In the genomic region with DNA sequence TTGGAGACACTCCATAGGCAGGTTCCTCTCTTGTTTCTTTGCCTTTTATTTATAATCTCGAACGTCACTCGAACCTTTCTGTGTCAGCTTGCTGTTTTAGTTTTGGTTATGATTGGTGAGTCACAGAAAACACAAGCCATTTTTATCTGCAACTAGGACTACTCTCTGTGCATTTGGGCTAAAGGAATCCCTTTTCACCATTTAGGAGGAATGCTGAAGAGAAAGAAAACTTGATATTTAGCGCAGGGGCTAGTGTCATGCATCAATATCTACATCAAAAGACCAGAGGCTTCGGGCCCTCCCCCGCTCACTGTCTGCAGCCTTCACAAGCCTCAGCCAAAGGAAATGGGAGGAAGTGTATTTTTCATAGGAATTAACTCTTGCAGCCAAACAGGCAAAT, we compare ENCODE assay signal across 9 cellular contexts.
DNase-seq lines count a peak whose midpoint lies in the region; ATAC-seq, FAIRE-seq and TF ChIP-seq lines count a peak whose summit lies in the region.
"Had no signal": no experiment of that assay in that cellular context is flagged by ENCODE, and none has a peak within 500 bp of the region (broad histone marks: within the 10 kb centered on the region; RNA-seq: fewer than 3 reads in every experiment).

No MANE protein-coding gene starts in this region.

- no peak overlapping the region for H4K8ac ChIP-seq in H1 (ENCODE audit: extremely low read depth, insufficient read depth, low read length)

- H2BK12ac ChIP-seq in H1 (ENCODE audit: low read depth, low read length) = peak overlapping the region; percentile 46; the same call in 1 of the 2 replicates

- H3K36me3 Mint-ChIP-seq in osteocyte (ENCODE audit: unreplicated experiment) = no peaks in the 10 kb centered on the region
- no peaks in the 10 kb centered on the region for H3K36me3 Mint-ChIP-seq in activated CD4-positive, alpha-beta memory T cell treated with anti-CD3 and anti-CD28 coated beads for 36 hours

- no peak overlapping the region; the same call in 1 of the 2 replicates for H3K18ac ChIP-seq in H1 (ENCODE audit: extremely low read depth, low read length)

- H3K4me1 ChIP-seq in H1 (replicated peaks in 1 of 4; ENCODE audit: control insufficient read depth in 3 of 4, insufficient read depth in 4 of 4, low read length in 3 of 4) = peaks cover 4 to 42% (median 16%) of the 10 kb centered on the region in 4 experiments; a peak in 6 of 7 replicates

- H2BK15ac ChIP-seq in H1 (ENCODE audit: low read length) = no peak overlapping the region

- H2AFZ ChIP-seq in H1 (ENCODE audit: low read length) = peak overlapping the region; percentile 10; the same call in 1 of the 2 replicates

- intact Hi-C loops in activated CD4-positive, alpha-beta memory T cell treated with anti-CD3 and anti-CD28 coated beads for 36 hours (cut with micrococcal nuclease) = loop anchor here (10.0 kb wide), 1 partner anchor 1683 kb away; no protein-coding TSS in a partner anchor

- no peak overlapping the region for H2BK120ac ChIP-seq in H1 (replicated peaks; ENCODE audit: low read depth, low read length)

- H4K5ac ChIP-seq in H1 (ENCODE audit: insufficient read length, low read depth, low read length) = no peak overlapping the region

- no peak overlapping the region for H2AK5ac ChIP-seq in H1 (ENCODE audit: low read depth, low read length)

- DNase-seq in NB4 (ENCODE audit: low read depth) = peak; percentile 21
- no peak for DNase-seq in H1 (ENCODE audit: low read depth in 1 of 2, low spot score in 2 of 2)
- DNase-seq in osteocyte (ENCODE audit: extremely low spot score, unreplicated experiment) = no peak
- no peak for DNase-seq in KG1 (lab: John Stamatoyannopoulos, UW)
- DNase-seq in DMS 273 (lab: John Stamatoyannopoulos, UW; ENCODE audit: unreplicated experiment) = no peak
- DNase-seq in activated CD4-positive, alpha-beta T cell treated with anti-CD3 and anti-CD28 coated beads, Interleukin-2, amount 50 U/mL, for 48 hours = no peak
- DNase-seq in activated CD4-positive, alpha-beta memory T cell treated with anti-CD3 and anti-CD28 coated beads for 36 hours = no peak
- DNase-seq: activated T-cell treated with anti-CD3 and anti-CD28 coated beads for 4 hours had no signal

- no peak overlapping the region for H3K56ac ChIP-seq in H1 (replicated peaks; ENCODE audit: insufficient read length, low read depth, low read length)

- H3K4me3 ChIP-seq in NB4 (ENCODE audit: low read depth, low read length) (no peak overlapping the region), H1 (ENCODE audit: extremely low read depth in 1 of 4, insufficient read depth in 2 of 4, low read depth in 3 of 4, low read length in 4 of 4) (no peak overlapping the region)

- CTCF ChIA-PET in H1 (lab: Charles Lee; ENCODE audit: partially characterized antibody) = interaction anchor here (0.8 to 3.6 kb wide), 11 partner anchors 10 to 558 kb away, joined by 3 to 16 read pairs (median 4); no protein-coding TSS in a partner anchor
- CTCF ChIA-PET in activated CD4-positive, alpha-beta memory T cell treated with anti-CD3 and anti-CD28 coated beads for 36 hours (lab: Charles Lee) = interaction anchor here (0.5 to 1.7 kb wide), 5 partner anchors 48 to 1716 kb away, joined by 3 to 7 read pairs (median 3); no protein-coding TSS in a partner anchor

- H3K14ac ChIP-seq in H1 (ENCODE audit: insufficient read length) = no peak overlapping the region

- peak; percentile 19 for ATAC-seq in GM21390 (IDR thresholded peaks at IDR 0.05; ENCODE audit: unreplicated experiment)

- no peaks in the 10 kb centered on the region for H3K9me3 ChIP-seq in H1 (ENCODE audit: insufficient read depth in 2 of 2, low read depth in 1 of 2, low read length in 1 of 2)

- H4K91ac ChIP-seq in H1 (replicated peaks; ENCODE audit: insufficient read length, low read length) = no peak overlapping the region

- H3K4me2 ChIP-seq in H1 (ENCODE audit: insufficient read depth in 1 of 2, low read depth in 2 of 2, low read length in 2 of 2) = 0 out of 4 replicates have a peak overlapping the region, but pooled peaks of 1 of the 2 experiments have one; percentile 7

- POLR2A ChIA-PET in H1 (lab: Charles Lee; ENCODE audit: partially characterized antibody) = no interaction called here
- POLR2A ChIA-PET in activated CD4-positive, alpha-beta memory T cell treated with anti-CD3 and anti-CD28 coated beads for 36 hours (lab: Charles Lee) = no interaction called here

- no peak overlapping the region for H2BK5ac ChIP-seq in H1 (ENCODE audit: low read depth, low read length)

- H3K4me3 Mint-ChIP-seq in osteocyte (ENCODE audit: unreplicated experiment) = peak overlapping the region; percentile 27
- H3K4me3 Mint-ChIP-seq in activated CD4-positive, alpha-beta memory T cell treated with anti-CD3 and anti-CD28 coated beads for 36 hours = no peak overlapping the region

- H3K4ac ChIP-seq in H1 (replicated peaks; ENCODE audit: insufficient read length, low read depth, low read length) = no peak overlapping the region

- H3K27ac Mint-ChIP-seq in osteocyte (ENCODE audit: unreplicated experiment) = peak overlapping the region; percentile 81
- no peak overlapping the region for H3K27ac Mint-ChIP-seq in activated CD4-positive, alpha-beta memory T cell treated with anti-CD3 and anti-CD28 coated beads for 36 hours

- no peaks in the 10 kb centered on the region for H3K23me2 ChIP-seq in H1 (ENCODE audit: low read depth, low read length)

- no peak overlapping the region for H3K9ac ChIP-seq in H1 (replicated peaks in 1 of 4; ENCODE audit: extremely low read depth in 1 of 4, low read depth in 3 of 4, low read length in 3 of 4)

- TF ChIP-seq CTCF in NB4 (IDR thresholded peaks at IDR 0.05; ENCODE audit: low read depth, low read length) (no peak), H1 (IDR thresholded peaks at IDR 0.05; ENCODE audit: control extremely low read depth in 1 of 3, insufficient read depth in 1 of 3, low read depth in 1 of 3, low read length in 3 of 3) (no peak), osteocyte (IDR thresholded peaks at IDR 0.05) (no peak)

- FAIRE-seq in H1 (lab: Jason Lieb, UNC) = no peak

- H2BK20ac ChIP-seq in H1 (ENCODE audit: low read length) = no peak overlapping the region; the same call in 1 of the 2 replicates

- H3K79me2 ChIP-seq in H1 (ENCODE audit: control insufficient read depth in 1 of 2, insufficient read depth in 2 of 2, low read length in 2 of 2) = no peaks in the 10 kb centered on the region

- WGBS in H1 (ENCODE audit: extremely low coverage in 1 of 2, insufficient coverage in 1 of 2, insufficient read length in 1 of 2, insufficient replicate concordance in 2 of 2, low coverage in 1 of 2, low lambda C conversion rate in 2 of 2, missing lambda C conversion rate in 1 of 2), 2 experiments = 62% methylated on average over 6 of the region's 6 CpGs; no CpG with 5 or more reads in 1 of the 2 experiments

- no peak overlapping the region for H3K27ac ChIP-seq in H1 (ENCODE audit: low read depth, low read length)

- H3K23ac ChIP-seq in H1 (ENCODE audit: insufficient read length) = no peak overlapping the region

- no peaks in the 10 kb centered on the region for H3K27me3 Mint-ChIP-seq in osteocyte (ENCODE audit: unreplicated experiment)
- H3K27me3 Mint-ChIP-seq in activated CD4-positive, alpha-beta memory T cell treated with anti-CD3 and anti-CD28 coated beads for 36 hours = peaks cover 6% of the 10 kb centered on the region

- peaks cover 52% of the 10 kb centered on the region for H3K4me1 Mint-ChIP-seq in osteocyte (ENCODE audit: unreplicated experiment)
- H3K4me1 Mint-ChIP-seq in activated CD4-positive, alpha-beta memory T cell treated with anti-CD3 and anti-CD28 coated beads for 36 hours (ENCODE audit: low read depth) = no peaks in the 10 kb centered on the region

- no peaks in the 10 kb centered on the region for H4K20me1 ChIP-seq in H1 (replicated peaks in 1 of 2; ENCODE audit: control insufficient read depth in 1 of 2, insufficient read depth in 2 of 2, low read length in 2 of 2)

- no peaks in the 10 kb centered on the region for H3K9me3 Mint-ChIP-seq in osteocyte (ENCODE audit: unreplicated experiment)
- no peaks in the 10 kb centered on the region for H3K9me3 Mint-ChIP-seq in activated CD4-positive, alpha-beta memory T cell treated with anti-CD3 and anti-CD28 coated beads for 36 hours

- TF ChIP-seq RAD21 in H1 (IDR thresholded peaks at IDR 0.05 in 1 of 2, conservative IDR thresholded peaks at IDR 0.05 in 1 of 2; ENCODE audit: low read depth in 2 of 2, low read length in 2 of 2) = no peak

- TF ChIP-seq POLR2A in NB4 (IDR thresholded peaks at IDR 0.05; ENCODE audit: extremely low read depth, insufficient read length) (no peak), H1 (IDR thresholded peaks at IDR 0.05; ENCODE audit: control extremely low read depth in 1 of 2, low read depth in 2 of 2, low read length in 2 of 2) (no peak)

- TF ChIP-seq EP300 in H1 (IDR thresholded peaks at IDR 0.05; ENCODE audit: borderline replicate concordance in 1 of 2, low read depth in 2 of 2, low read length in 2 of 2) = no peak

- no peaks in the 10 kb centered on the region for H3K36me3 ChIP-seq in H1 (ENCODE audit: control insufficient read depth in 2 of 4, insufficient read depth in 4 of 4, low read length in 3 of 4)

- H3K79me1 ChIP-seq in H1 (ENCODE audit: low read depth, low read length) = no peaks in the 10 kb centered on the region

- H3K27me3 ChIP-seq in H1 (replicated peaks in 1 of 4; ENCODE audit: control insufficient read depth in 3 of 4, extremely low read depth in 1 of 4, insufficient read depth in 3 of 4, low read length in 3 of 4) = no peaks in the 10 kb centered on the region

TF ChIP-seq in H1, 55 proteins besides CTCF, POLR2A, EP300 and RAD21 (continues in another document):
- TF ChIP-seq KDM1A (IDR thresholded peaks at IDR 0.05; ENCODE audit: borderline replicate concordance, low read length) (no peak), SP2 (IDR thresholded peaks at IDR 0.05; ENCODE audit: low read length) (no peak)
